Comparison of ENCODE assay signal across 8 cellular contexts in genomic region chr17:82287849-82288601, GRCh38. TPM values are rescaled to one million over a fixed set of nuclear protein-coding genes. Genes with fewer than 3 reads are reported as not detected.
DNase-seq lines count a peak whose midpoint lies in the region; ATAC-seq and TF ChIP-seq lines count a peak whose summit lies in the region.

No MANE protein-coding gene starts in this region.

- H4K8ac ChIP-seq in trophoblast cell (ENCODE audit: low read depth, low read length) = no peak overlapping the region

- TF ChIP-seq CTCF in epithelial cell of esophagus (IDR thresholded peaks at IDR 0.05; ENCODE audit: insufficient read depth, low read depth, low read length, missing control alignments) (no peak), lower leg skin (IDR thresholded peaks at IDR 0.05) (peak in 1 of 3 donors; percentile 99)

- no peak overlapping the region for H2AFZ ChIP-seq in trophoblast cell (ENCODE audit: insufficient read depth, low read length, poor library complexity)

- peak; percentile 90 for DNase-seq in EH (ENCODE audit: low read depth)
- DNase-seq in NCI-H2227 (lab: John Stamatoyannopoulos, UW; ENCODE audit: unreplicated experiment) = peak; percentile 95
- peak; percentile 92 for DNase-seq in epithelial cell of esophagus (ENCODE audit: low read depth)
- DNase-seq in trophoblast cell = no peak
- DNase-seq in NCI-H748 (lab: John Stamatoyannopoulos, UW; ENCODE audit: unreplicated experiment) = no peak
- DNase-seq in NCI-H345 (lab: John Stamatoyannopoulos, UW) = no peak
- DNase-seq in lower leg skin (ENCODE audit: low spot score in 2 of 2) = no peak

- H3K23ac ChIP-seq in trophoblast cell (ENCODE audit: low read length) = peak overlapping the region; percentile 93

- H3K18ac ChIP-seq in trophoblast cell (ENCODE audit: low read length) = no peak overlapping the region

- H3K9me3 ChIP-seq in trophoblast cell (ENCODE audit: insufficient read depth, low read depth, low read length) = no peaks in the 10 kb centered on the region

- no peaks in the 10 kb centered on the region for H3K27me3 ChIP-seq in trophoblast cell (ENCODE audit: insufficient read depth, low read length)

- H3K4me3 ChIP-seq in epithelial cell of esophagus (ENCODE audit: low read length) (peak overlapping the region; percentile 4), trophoblast cell (ENCODE audit: low read depth, low read length) (no peak overlapping the region), lower leg skin (ENCODE audit: low read depth, poor library complexity, severe bottlenecking) (no peak overlapping the region)

- H3K4ac ChIP-seq in trophoblast cell (ENCODE audit: low read depth, low read length) = no peak overlapping the region

- H3K4me1 ChIP-seq in trophoblast cell (ENCODE audit: control insufficient read depth in 1 of 2, insufficient read depth in 2 of 2, low read length in 2 of 2) = peaks cover 0 to 3% of the 10 kb centered on the region in 2 experiments

- H3K27ac ChIP-seq in trophoblast cell (ENCODE audit: low read depth, low read length) = no peak overlapping the region

- H2BK5ac ChIP-seq in trophoblast cell (ENCODE audit: low read depth, low read length, poor library complexity) = no peak overlapping the region

- no peak overlapping the region for H2AK5ac ChIP-seq in trophoblast cell (ENCODE audit: low read length)

- TF ChIP-seq POLR2A in lower leg skin (IDR thresholded peaks at IDR 0.05) = no peak

- ATAC-seq in HG03521 (IDR thresholded peaks at IDR 0.05; ENCODE audit: unreplicated experiment) = no peak

- WGBS in trophoblast cell (ENCODE audit: extremely low coverage, insufficient coverage, insufficient read length) = no CpG with 5 or more reads among the region's 17 CpGs
- 68 to 70% methylated on average over 17 of the region's 17 CpGs for WGBS in lower leg skin, 2 donors

- H2BK120ac ChIP-seq in trophoblast cell (ENCODE audit: insufficient read depth, low read length, poor library complexity) = no peak overlapping the region

- H3K36me3 ChIP-seq in trophoblast cell (ENCODE audit: control insufficient read depth in 1 of 2, insufficient read depth in 2 of 2, low read length in 2 of 2) = no peaks in the 10 kb centered on the region

- H3K79me1 ChIP-seq in trophoblast cell (ENCODE audit: low read length) = peaks cover 7% of the 10 kb centered on the region

- no peak overlapping the region for H3K14ac ChIP-seq in trophoblast cell (ENCODE audit: low read length)

- no peak overlapping the region for H2BK12ac ChIP-seq in trophoblast cell (ENCODE audit: low read length)

- no peak overlapping the region for H3K9ac ChIP-seq in trophoblast cell (ENCODE audit: low read length)

- intact Hi-C loops in lower leg skin (cut with DNase I; ENCODE audit: low total_unique reads) = no loop called here

- H4K91ac ChIP-seq in trophoblast cell (ENCODE audit: low read depth, low read length) = no peak overlapping the region

- H4K12ac ChIP-seq in trophoblast cell (ENCODE audit: low read depth, low read length) = no peak overlapping the region

- H3K4me2 ChIP-seq in trophoblast cell (ENCODE audit: low read length) = no peak overlapping the region

- peaks cover 3% of the 10 kb centered on the region for H3K79me2 ChIP-seq in trophoblast cell (ENCODE audit: control insufficient read depth, insufficient read depth, low read length, poor library complexity)

RNA-seq across cellular contexts. Expression of gene CSNK1D, which starts 14.5 kb away (rescaled TPM):
- 106 and 112 TPM in 2 replicates for polyA plus RNA-seq in trophoblast cell (2013)
- 10 to 100 TPM; 46.0 to 88.4 (median 56.4) TPM for total RNA-seq in lower leg skin

RNA-seq across cellular contexts. Expression of gene CD7, which starts 29.4 kb away (rescaled TPM):
- polyA plus RNA-seq in trophoblast cell (2013) = 0.18 and 0.22 TPM in 2 replicates
- total RNA-seq in lower leg skin = under 1 TPM in 2 of 4 donors, not detected in 2; 0.45 to 0.99 TPM

RNA-seq across cellular contexts. Expression of gene SECTM1, which starts 45.5 kb away (rescaled TPM):
- polyA plus RNA-seq in trophoblast cell (2013) = 2.4 and 2.6 TPM in 2 replicates
- total RNA-seq in lower leg skin = 10 to 100 TPM; 12.4 to 16.3 (median 14.5) TPM

RNA-seq across cellular contexts. Expression of gene SLC16A3, which starts 59.2 kb away (rescaled TPM):
- 106 and 112 TPM in 2 replicates for polyA plus RNA-seq in trophoblast cell (2013)
- 10 to 100 TPM; 10.0 to 18.5 (median 15.2) TPM for total RNA-seq in lower leg skin

Comparison
In these comparisons a context has a peak if more than half of its experiments do, and no peak if none do; other contexts are left out.
1. DNase-seq: peak in EH (single experiment), NCI-H2227 (single experiment) and epithelial cell of esophagus (single experiment); none in trophoblast cell (0 of 2), NCI-H748 (single experiment), NCI-H345 (single experiment) and lower leg skin (0 of 2).